ENCODE assay signal across 8 cellular contexts in the genomic region with DNA sequence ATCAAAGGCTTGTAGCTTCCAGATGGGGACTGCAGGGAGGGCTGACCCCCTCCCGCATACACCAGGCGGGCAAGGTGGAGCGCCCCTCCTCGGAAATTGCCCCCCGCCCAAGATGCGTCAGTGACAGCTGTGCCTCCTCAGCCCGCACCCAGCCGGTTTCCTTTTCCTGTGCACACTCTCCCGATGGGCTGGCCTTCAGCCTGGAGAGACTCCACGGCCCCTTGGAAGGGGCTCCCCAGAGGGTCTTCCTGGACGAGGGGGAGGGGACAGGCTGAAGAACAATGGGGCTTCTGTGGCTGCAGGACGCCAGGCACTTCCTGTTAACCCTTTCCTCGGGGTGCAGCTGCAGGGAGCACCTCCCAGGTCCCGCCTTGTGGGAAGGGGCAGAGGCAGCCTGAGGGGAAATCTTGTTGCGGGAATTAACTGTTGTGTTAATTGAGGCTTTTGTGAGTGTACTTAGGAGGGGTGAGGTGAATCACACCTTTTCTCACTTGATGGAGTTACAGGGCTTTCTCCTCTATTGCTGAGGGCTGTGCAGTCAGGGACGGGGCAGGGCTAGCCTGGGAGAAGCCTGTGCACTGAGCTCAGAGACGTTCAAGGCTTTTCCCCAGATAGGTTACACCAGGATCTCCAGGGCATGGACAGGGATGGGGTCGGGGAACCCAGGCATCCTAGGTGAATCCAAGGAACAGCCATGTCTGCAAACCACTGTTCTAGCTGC.
DNase-seq lines count a peak whose midpoint lies in the region; ATAC-seq and TF ChIP-seq lines count a peak whose summit lies in the region.

No MANE protein-coding gene starts in this region.

- H3K9ac ChIP-seq in BLaER1 (peak overlapping the region; percentile 85), HUES6 (ENCODE audit: low read length) (peak overlapping the region; percentile 98), iPS-15b (ENCODE audit: low read depth, low read length) (peak overlapping the region; percentile 83)

- H3K27ac ChIP-seq in BLaER1 (peak overlapping the region; percentile 98), HUES6 (ENCODE audit: low read depth, low read length) (peak overlapping the region; percentile 96)

- peaks cover 96% of the 10 kb centered on the region for H3K4me1 ChIP-seq in BLaER1
- peaks cover 44% of the 10 kb centered on the region for H3K4me1 ChIP-seq in HUES6 (ENCODE audit: control insufficient read depth, insufficient read depth, low read length)
- H3K4me1 ChIP-seq in iPS-15b (ENCODE audit: control insufficient read depth, insufficient read depth, low read length): peaks cover 14% of the 10 kb centered on the region

- ATAC-seq in HG02973 (IDR thresholded peaks at IDR 0.05; ENCODE audit: unreplicated experiment): no peak
- ATAC-seq in GM18517 (IDR thresholded peaks at IDR 0.05; ENCODE audit: unreplicated experiment): no peak

- H3K4me3 ChIP-seq in BLaER1 (peak overlapping the region; percentile 62), HUES6 (ENCODE audit: low read depth, low read length) (peak overlapping the region; percentile 65), astrocyte of the spinal cord (ENCODE audit: low read depth, low read length) (no peak overlapping the region), iPS-15b (ENCODE audit: low read depth, low read length) (peak overlapping the region; percentile 73), skeletal muscle cell (ENCODE audit: low read depth, low read length) (peak overlapping the region; percentile 7)

- no peaks in the 10 kb centered on the region for H3K9me3 ChIP-seq in BLaER1
- H3K9me3 ChIP-seq in HUES6 (ENCODE audit: control insufficient read depth, insufficient read depth, low read depth, low read length): no peaks in the 10 kb centered on the region
- H3K9me3 ChIP-seq in iPS-15b (ENCODE audit: control insufficient read depth, insufficient read depth, low read length): no peaks in the 10 kb centered on the region

- no peaks in the 10 kb centered on the region for H3K27me3 ChIP-seq in BLaER1
- no peaks in the 10 kb centered on the region for H3K27me3 ChIP-seq in HUES6 (ENCODE audit: control insufficient read depth, insufficient read depth, low read length)
- no peaks in the 10 kb centered on the region for H3K27me3 ChIP-seq in iPS-15b (ENCODE audit: control insufficient read depth, insufficient read depth, low read length)

- no peaks in the 10 kb centered on the region for H4K20me1 ChIP-seq in BLaER1

- peak; percentile 26 for DNase-seq in SHP77 treated with DMSO at 0.1 percent for 48 hours (lab: John Stamatoyannopoulos, UW)
- peak; percentile 69 for DNase-seq in astrocyte of the spinal cord (ENCODE audit: low read depth, low spot score)
- no peak for DNase-seq in skeletal muscle cell (ENCODE audit: low read depth)

- no peak for TF ChIP-seq CTCF in astrocyte of the spinal cord (IDR thresholded peaks at IDR 0.05; ENCODE audit: low read depth, low read length)

- H3K4me2 ChIP-seq in BLaER1: peak overlapping the region; percentile 93

- H3K36me3 ChIP-seq in BLaER1 (no peaks in the 10 kb centered on the region), HUES6 (ENCODE audit: control insufficient read depth, insufficient read depth, low read length) (no peaks in the 10 kb centered on the region), iPS-15b (ENCODE audit: control insufficient read depth, insufficient read depth, low read length) (no peaks in the 10 kb centered on the region)

- in situ Hi-C loops in astrocyte of the spinal cord (cut with HindIII; ENCODE audit: low sequenced_read_pairs): no loop called here
